27 cellular contexts compared by ENCODE assay signal in genomic region chrX:73615022-73615421, GRCh38.
"Had no signal": no experiment of that assay in that cellular context is flagged by ENCODE, and none has a peak within 500 bp of the region (broad histone marks: within the 10 kb centered on the region; RNA-seq: fewer than 3 reads in every experiment).

No MANE protein-coding gene starts in this region.

- H3K4me3 ChIP-seq: coronary artery, gastroesophageal sphincter, hepatocyte, mucosa of descending colon, ovary, SK-N-MC, stomach, thyroid gland, upper lobe of left lung, vagina had no signal

- H3K27me3 Mint-ChIP-seq: activated B cell treated with CpG ODN at 0.5 μM for 24 hours; activated naive CD8-positive, alpha-beta T cell treated with anti-CD3 and anti-CD28 coated beads for 36 hours; progenitor cell of endocrine pancreas; stimulated activated naive B cell treated with anti-CD40 and anti-IgM and Interleukin-4, amounts not matched to agents 10 μg/mL and 1 μg/mL and 100 μg/mL, for 72 hours had no signal

- H3K4me1 ChIP-seq: gastroesophageal sphincter, stomach, thyroid gland, upper lobe of left lung, vagina had no signal

- H3K9me3 ChIP-seq: gastroesophageal sphincter, mucosa of descending colon, ovary, thyroid gland had no signal

- H3K4me3 Mint-ChIP-seq: activated B cell treated with CpG ODN at 0.5 μM for 24 hours; activated naive CD8-positive, alpha-beta T cell treated with anti-CD3 and anti-CD28 coated beads for 36 hours; stimulated activated naive B cell treated with anti-CD40 and anti-IgM and Interleukin-4, amounts not matched to agents 10 μg/mL and 1 μg/mL and 100 μg/mL, for 72 hours had no signal

- H3K36me3 ChIP-seq: brain microvascular endothelial cell, gastroesophageal sphincter, ovary, stomach, thyroid gland, upper lobe of left lung, vagina had no signal

- H3K27ac Mint-ChIP-seq: activated B cell treated with CpG ODN at 0.5 μM for 24 hours; activated naive CD8-positive, alpha-beta T cell treated with anti-CD3 and anti-CD28 coated beads for 36 hours; progenitor cell of endocrine pancreas; stimulated activated naive B cell treated with anti-CD40 and anti-IgM and Interleukin-4, amounts not matched to agents 10 μg/mL and 1 μg/mL and 100 μg/mL, for 72 hours had no signal

- H3K27ac ChIP-seq: brain microvascular endothelial cell, coronary artery, dorsolateral prefrontal cortex, gastroesophageal sphincter, hepatocyte, ovary, SK-N-MC, stomach, thyroid gland, upper lobe of left lung, vagina had no signal

- H3K27me3 ChIP-seq: brain microvascular endothelial cell, gastroesophageal sphincter, hepatocyte, ovary, stomach, thyroid gland, upper lobe of left lung, vagina had no signal

- ATAC-seq: gastroesophageal sphincter; left cardiac atrium; left ventricle myocardium superior; mucosa of descending colon; sciatic nerve; stimulated activated naive B cell treated with anti-CD40 and anti-IgM and Interleukin-4, amounts not matched to agents 10 μg/mL and 1 μg/mL and 100 μg/mL, for 72 hours had no signal

- DNase-seq: activated B cell treated with CpG ODN at 0.5 μM for 24 hours; activated gamma-delta T cell; activated naive CD8-positive, alpha-beta T cell treated with anti-CD3 and anti-CD28 coated beads for 36 hours; activated T-cell treated with anti-CD3 and anti-CD28 coated beads, Interleukin-2, amount 50 U/mL, for 1 hour; brain microvascular endothelial cell; dorsolateral prefrontal cortex; effector memory CD4-positive, alpha-beta T cell; erythroblast; left cardiac atrium; left ventricle myocardium superior; mucosa of descending colon; ovary; small intestine; stimulated activated CD4-positive, alpha-beta T cell treated with anti-CD3 and anti-CD28 coated beads, Interleukin-1b, Interleukin-23, amount 100 ng/mL, for 48 hours; stimulated activated CD4-positive, alpha-beta T cell treated with anti-CD3 and anti-CD28 coated beads, Interleukin-4, amount 100 ng/mL, for 4 hours; stimulated activated CD8-positive, alpha-beta memory T cell treated with anti-CD3 and anti-CD28 coated beads, Interleukin-4, amount 100 ng/mL, for 48 hours; stimulated activated naive B cell treated with anti-CD40 and anti-IgM and Interleukin-4, amounts not matched to agents 10 μg/mL and 1 μg/mL and 100 μg/mL, for 72 hours; stomach; thyroid gland; upper lobe of left lung had no signal
